In the genomic region with DNA sequence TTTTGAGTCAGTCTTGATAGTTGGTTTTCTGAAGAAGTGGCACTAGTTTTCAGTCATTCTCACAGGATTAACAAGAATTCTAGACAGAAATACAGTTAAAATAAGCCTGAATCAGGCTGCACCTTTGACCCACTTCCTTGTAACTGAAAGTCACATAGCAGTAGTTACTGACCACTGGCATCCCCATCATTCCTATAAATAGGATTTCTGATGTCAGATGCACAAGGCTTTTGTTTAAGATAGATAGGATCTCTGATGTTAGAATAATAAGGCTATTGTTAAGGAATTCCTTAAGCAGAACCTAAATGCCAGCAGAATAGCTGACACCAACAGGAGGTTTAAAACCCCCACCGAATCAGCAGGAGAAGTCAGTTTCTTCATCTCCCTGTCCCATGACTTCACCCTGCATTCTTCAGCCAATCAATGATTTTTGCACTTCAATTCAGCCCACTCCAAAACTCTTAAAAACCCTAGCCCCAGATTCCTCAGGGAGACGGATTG, we compare ENCODE assay signal across 1 cellular context.
TF ChIP-seq lines count a peak whose summit lies in the region.

No MANE protein-coding gene starts in this region.

TF ChIP-seq in WTC11, 78 proteins besides CTCF, POLR2A, EP300 and RAD21 (continued from another document):
- TF ChIP-seq USF1 (CRISPR knock-in tag; IDR thresholded peaks at IDR 0.05), result no peak
TF ChIP-seq in WTC11: peak in this region for 2.
